ENCODE assay signal across 16 cellular contexts in genomic region chr1:213541641-213542040, GRCh38.
DNase-seq lines count a peak whose midpoint lies in the region; ATAC-seq lines count a peak whose summit lies in the region.
"Had no signal": no experiment of that assay in that cellular context is flagged by ENCODE, and none has a peak within 500 bp of the region (broad histone marks: within the 10 kb centered on the region; RNA-seq: fewer than 3 reads in every experiment).

No MANE protein-coding gene starts in this region.

- DNase-seq in DMS 273 (lab: John Stamatoyannopoulos, UW; ENCODE audit: unreplicated experiment) (peak; percentile 71), NCI-H1694 treated with DMSO at 0.1 percent for 48 hours (lab: John Stamatoyannopoulos, UW) (peak; percentile 53), NCI-H524 treated with DMSO at 0.1 percent for 48 hours (lab: John Stamatoyannopoulos, UW) (peak; percentile 22), left lobe of liver (ENCODE audit: low spot score) (no peak), NCI-H128 (lab: John Stamatoyannopoulos, UW; ENCODE audit: unreplicated experiment) (no peak), activated gamma-delta T cell (lab: John Stamatoyannopoulos, UW) (no peak)
- DNase-seq: AML-193; Caco-2; CD4-positive, alpha-beta T cell; DMS79 treated with DMSO at 0.1 percent for 48 hours; GM23248; HCEC 1CT; IMR-90 had no signal

- peak; percentile 31 for ATAC-seq in left lobe of liver
- ATAC-seq in GM19397 (IDR thresholded peaks at IDR 0.05; ENCODE audit: unreplicated experiment) = no peak
- ATAC-seq: A549, GM12878 had no signal

Comparison
In these comparisons a context has a peak if more than half of its experiments do, and no peak if none do; other contexts are left out.
1. DNase-seq: peak in DMS 273 (single experiment), NCI-H1694 treated with DMSO at 0.1 percent for 48 hours (single experiment) and NCI-H524 treated with DMSO at 0.1 percent for 48 hours (single experiment); none in left lobe of liver (single experiment), NCI-H128 (single experiment) and activated gamma-delta T cell (single experiment).